In the genomic region with DNA sequence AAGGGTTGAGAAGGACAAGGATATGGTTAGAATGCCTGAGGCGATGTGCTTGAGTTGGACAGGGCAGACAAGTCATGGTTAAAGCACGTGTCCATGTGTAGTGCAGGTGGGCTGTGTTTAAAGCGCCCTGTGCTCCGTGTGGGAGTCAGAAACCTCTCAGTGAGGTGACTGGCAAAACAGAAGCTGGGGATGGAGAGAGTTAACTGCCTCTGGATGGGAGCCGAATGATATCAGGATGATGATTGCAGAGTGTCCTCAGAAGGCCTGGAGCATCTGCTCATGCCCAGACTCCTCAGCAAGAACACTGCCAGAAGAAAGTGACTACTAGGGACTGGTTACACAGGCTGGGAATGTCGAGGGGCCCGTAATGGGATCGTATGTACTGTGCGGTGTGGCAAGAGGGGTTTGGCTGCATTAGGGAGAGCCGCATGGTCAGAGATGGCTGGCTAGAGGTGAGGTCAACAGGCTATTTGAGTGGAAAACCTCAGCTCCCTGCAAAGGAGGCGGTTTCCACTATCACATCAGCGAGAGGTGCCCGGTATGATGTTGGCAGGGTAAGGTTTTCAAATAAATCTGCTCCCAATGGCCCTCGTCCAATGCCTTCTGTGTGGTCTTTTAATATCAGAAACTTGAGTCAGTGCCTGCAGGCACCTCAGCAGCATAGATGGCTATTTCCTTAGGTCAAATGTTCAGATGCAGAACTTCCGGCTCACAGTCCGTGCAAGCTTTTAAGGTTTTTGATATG, we compare ENCODE assay signal across 14 cellular contexts. TPM values are rescaled to one million over a fixed set of nuclear protein-coding genes. Genes with fewer than 3 reads are reported as not detected.
DNase-seq lines count a peak whose midpoint lies in the region; ATAC-seq and TF ChIP-seq lines count a peak whose summit lies in the region.
"Had no signal": no experiment of that assay in that cellular context is flagged by ENCODE, and none has a peak within 500 bp of the region (broad histone marks: within the 10 kb centered on the region; RNA-seq: fewer than 3 reads in every experiment).

No MANE protein-coding gene starts in this region.

- H3K4me1 Mint-ChIP-seq in MCF 10A (ENCODE audit: insufficient read depth, unreplicated experiment) (peaks cover 31% of the 10 kb centered on the region), type B pancreatic cell (ENCODE audit: unreplicated experiment) (peaks cover 35% of the 10 kb centered on the region)

- H3K9me3 ChIP-seq in breast epithelium: no peaks in the 10 kb centered on the region
- no peaks in the 10 kb centered on the region for H3K9me3 ChIP-seq in left ventricle myocardium inferior (replicated peaks)
- H3K9me3 ChIP-seq: sigmoid colon had no signal

- H3K36me3 Mint-ChIP-seq in MCF 10A (ENCODE audit: insufficient read depth, unreplicated experiment) (no peaks in the 10 kb centered on the region), type B pancreatic cell (no peaks in the 10 kb centered on the region)

- BruUV-seq in MCF 10A (replicated peaks; lab: Mats Ljungman, UMichigan): no TSS peak

- ATAC-seq in HG03108 (IDR thresholded peaks at IDR 0.05; ENCODE audit: unreplicated experiment): no peak
- ATAC-seq: activated T-cell treated with anti-CD3 and anti-CD28 coated beads, Interleukin-2, amount 50 U/mL, for 4 hours had no signal

- CTCF ChIA-PET in MCF 10A (lab: Yijun Ruan, JAX): no interaction called here

- H3K27me3 Mint-ChIP-seq in MCF 10A (ENCODE audit: insufficient read depth, unreplicated experiment) (no peaks in the 10 kb centered on the region), type B pancreatic cell (peaks cover 3% of the 10 kb centered on the region)

- POLR2A ChIA-PET in MCF 10A (lab: Yijun Ruan, JAX): no interaction called here

- no peaks in the 10 kb centered on the region for H3K4me1 ChIP-seq in breast epithelium
- peaks cover 11% of the 10 kb centered on the region for H3K4me1 ChIP-seq in left ventricle myocardium inferior

- H3K27ac Mint-ChIP-seq in MCF 10A (ENCODE audit: low read depth, unreplicated experiment) (peak overlapping the region; percentile 13), type B pancreatic cell (peak overlapping the region; percentile 34)

- no peaks in the 10 kb centered on the region for H3K36me3 ChIP-seq in breast epithelium
- no peaks in the 10 kb centered on the region for H3K36me3 ChIP-seq in left ventricle myocardium inferior
- H3K36me3 ChIP-seq: sigmoid colon had no signal

- H3K27ac ChIP-seq in breast epithelium (no peak overlapping the region), left ventricle myocardium inferior (replicated peaks) (peak overlapping the region; percentile 1)
- H3K27ac ChIP-seq: 22Rv1, VCaP had no signal

- in situ Hi-C loops in astrocyte of the spinal cord (cut with HindIII; ENCODE audit: low sequenced_read_pairs): no loop called here

- intact Hi-C loops in MCF 10A (cut with micrococcal nuclease) (no loop called here), breast epithelium (cut with DNase I; ENCODE audit: low total_unique reads) (no loop called here), left ventricle myocardium inferior (cut with micrococcal nuclease) (no loop called here)

- TF ChIP-seq CTCF in MCF 10A (IDR thresholded peaks at IDR 0.05; ENCODE audit: unreplicated experiment) (no peak), breast epithelium (IDR thresholded peaks at IDR 0.05) (no peak), astrocyte of the spinal cord (IDR thresholded peaks at IDR 0.05; ENCODE audit: low read depth, low read length) (no peak), left ventricle myocardium inferior (IDR thresholded peaks at IDR 0.05; ENCODE audit: borderline replicate concordance) (no peak), type B pancreatic cell (conservative IDR thresholded peaks at IDR 0.05) (no peak)

- H3K4me3 Mint-ChIP-seq in MCF 10A (ENCODE audit: unreplicated experiment): peak overlapping the region; percentile 16
- no peak overlapping the region for H3K4me3 Mint-ChIP-seq in type B pancreatic cell
- H3K4me3 Mint-ChIP-seq: activated T-cell treated with anti-CD3 and anti-CD28 coated beads, Interleukin-2, amount 50 U/mL, for 4 hours had no signal

- H3K27me3 ChIP-seq in breast epithelium (no peaks in the 10 kb centered on the region), left ventricle myocardium inferior (ENCODE audit: low read depth) (no peaks in the 10 kb centered on the region)
- H3K27me3 ChIP-seq: sigmoid colon had no signal

- TF ChIP-seq POLR2A in breast epithelium (IDR thresholded peaks at IDR 0.05): no peak

- H3K4me3 ChIP-seq in breast epithelium (no peak overlapping the region), astrocyte of the spinal cord (ENCODE audit: low read depth, low read length) (no peak overlapping the region), left ventricle myocardium inferior (peak overlapping the region; percentile 18)
- H3K4me3 ChIP-seq: sigmoid colon had no signal

- DNase-seq in MCF 10A (ENCODE audit: unreplicated experiment) (peak; percentile 81), breast epithelium (ENCODE audit: low spot score in 2 of 2) (no peak), astrocyte of the spinal cord (ENCODE audit: low read depth, low spot score) (peak; percentile 13), left ventricle myocardium inferior (no peak), type B pancreatic cell (ENCODE audit: extremely low spot score, unreplicated experiment) (no peak)
- DNase-seq in NK-92 treated with Interleukin-12 subunit alpha and Interleukin-12 subunit beta, amount 100 ng/mL, for 24 hours (lab: John Stamatoyannopoulos, UW): no peak
- no peak for DNase-seq in stimulated activated CD4-positive, alpha-beta T cell treated with anti-CD3 and anti-CD28 coated beads, Interleukin-12 subunit alpha, Interleukin-12 subunit beta, amount 100 ng/mL, for 4 hours
- DNase-seq: activated T-cell treated with anti-CD3 and anti-CD28 coated beads, Interleukin-2, amount 50 U/mL, for 4 hours; KG1; midbrain; sigmoid colon had no signal

- H3K9me3 Mint-ChIP-seq in MCF 10A (ENCODE audit: unreplicated experiment) (no peaks in the 10 kb centered on the region), type B pancreatic cell (no peaks in the 10 kb centered on the region)
- H3K9me3 Mint-ChIP-seq: activated T-cell treated with anti-CD3 and anti-CD28 coated beads, Interleukin-2, amount 50 U/mL, for 4 hours had no signal

RNA-seq across cellular contexts. Expression of a gene that starts 26.1 kb away (rescaled TPM):
- total RNA-seq in MCF 10A (2022) (0.05 TPM in 1 of 2 replicates, not detected in the other), breast epithelium (100 to 1,000 TPM in 1 of 3 donors, 10 to 100 TPM in 2; 13.8 to 197 (median 29.3) TPM), left ventricle myocardium inferior (18.9 TPM), type B pancreatic cell (ENCODE audit: low replicate concordance) (0.74 and 0.80 TPM in 2 replicates)

RNA-seq across cellular contexts. Expression of a gene that starts 31.1 kb away (rescaled TPM):
- total RNA-seq in MCF 10A (2022) (0.09 and 0.37 TPM in 2 replicates), breast epithelium (1 to 10 TPM in 1 of 3 donors, under 1 TPM in 2; 0.59 to 2.9 (median 0.66) TPM), left ventricle myocardium inferior (0.66 TPM), type B pancreatic cell (ENCODE audit: low replicate concordance) (11.6 and 14.7 TPM in 2 replicates)

Comparison
In these comparisons a context has a peak if more than half of its experiments do, and no peak if none do; other contexts are left out.
1. DNase-seq: peak in MCF 10A (single experiment) and astrocyte of the spinal cord (single experiment); none in breast epithelium (0 of 2), left ventricle myocardium inferior (single experiment), type B pancreatic cell (single experiment), NK-92 treated with Interleukin-12 subunit alpha and Interleukin-12 subunit beta, amount 100 ng/mL, for 24 hours (single experiment) and stimulated activated CD4-positive, alpha-beta T cell treated with anti-CD3 and anti-CD28 coated beads, Interleukin-12 subunit alpha, Interleukin-12 subunit beta, amount 100 ng/mL, for 4 hours (single experiment).